Comparison of ENCODE assay signal across 1 cellular context in the genomic region with DNA sequence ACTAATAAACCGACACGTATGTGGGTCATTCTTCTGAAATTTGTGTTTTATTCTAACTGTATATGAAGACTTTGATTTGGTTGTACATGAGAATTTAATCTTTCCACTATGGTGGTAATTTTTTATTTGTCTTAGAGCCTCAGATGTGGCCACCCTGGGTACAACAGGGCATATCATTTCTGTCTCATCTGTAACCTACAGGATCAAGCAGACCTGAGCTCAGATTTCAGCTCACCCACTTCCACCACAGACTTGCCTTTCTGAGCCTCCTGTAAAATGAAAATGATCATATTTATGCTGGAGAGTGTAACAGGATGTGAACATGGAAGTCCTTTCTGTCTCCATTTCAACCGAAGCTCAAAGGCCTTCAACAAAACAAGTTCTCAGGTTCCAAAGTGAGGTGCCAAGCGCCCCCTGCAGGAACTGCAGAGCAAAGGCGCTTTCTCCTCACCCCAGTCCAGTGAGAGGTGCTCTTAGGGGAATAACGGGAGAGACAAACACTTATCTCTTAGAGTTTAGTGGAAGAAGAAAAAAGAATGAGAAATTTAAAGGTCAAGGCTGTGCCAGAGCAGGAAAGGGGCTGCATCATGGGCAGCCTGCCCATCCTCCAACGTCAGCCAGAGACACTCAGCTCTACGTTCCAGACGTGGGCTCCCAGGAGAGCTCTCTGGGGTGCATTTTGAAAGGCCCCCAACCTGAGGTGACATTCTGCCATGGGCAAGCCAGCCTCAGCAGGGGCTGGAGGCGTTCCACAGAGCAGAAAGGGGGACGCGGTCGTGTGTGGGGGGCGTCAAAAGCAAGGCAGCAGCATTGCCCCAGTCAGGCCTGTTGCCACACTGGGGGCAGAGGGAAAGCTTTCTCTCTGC.
A peak's percentile ranks its signal among the peaks of the same experiment; 100 is the strongest.
TF ChIP-seq lines count a peak whose summit lies in the region.

No MANE protein-coding gene starts in this region.

TF ChIP-seq in HepG2, 621 proteins besides CTCF, POLR2A, EP300 and RAD21 (continued from another document):
- TF ChIP-seq, protein P1, sequence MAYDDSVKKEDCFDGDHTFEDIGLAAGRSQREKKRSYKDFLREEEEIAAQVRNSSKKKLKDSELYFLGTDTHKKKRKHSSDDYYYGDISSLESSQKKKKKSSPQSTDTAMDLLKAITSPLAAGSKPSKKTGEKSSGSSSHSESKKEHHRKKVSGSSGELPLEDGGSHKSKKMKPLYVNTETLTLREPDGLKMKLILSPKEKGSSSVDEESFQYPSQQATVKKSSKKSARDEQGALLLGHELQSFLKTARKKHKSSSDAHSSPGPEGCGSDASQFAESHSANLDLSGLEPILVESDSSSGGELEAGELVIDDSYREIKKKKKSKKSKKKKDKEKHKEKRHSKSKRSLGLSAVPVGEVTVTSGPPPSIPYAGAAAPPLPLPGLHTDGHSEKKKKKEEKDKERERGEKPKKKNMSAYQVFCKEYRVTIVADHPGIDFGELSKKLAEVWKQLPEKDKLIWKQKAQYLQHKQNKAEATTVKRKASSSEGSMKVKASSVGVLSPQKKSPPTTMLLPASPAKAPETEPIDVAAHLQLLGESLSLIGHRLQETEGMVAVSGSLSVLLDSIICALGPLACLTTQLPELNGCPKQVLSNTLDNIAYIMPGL (CRISPR knock-in tag; IDR thresholded peaks at IDR 0.05; ENCODE audit: borderline replicate concordance in 1 of 2, low read depth in 1 of 2), result peak; percentile 59 to 85; a peak in 3 of 4 replicates
- TF ChIP-seq ZNF501 (CRISPR knock-in tag; IDR thresholded peaks at IDR 0.05) (0 out of 2 replicates have a peak, but pooled peaks have one; percentile 36), BORCS8-MEF2B (CRISPR knock-in tag; IDR thresholded peaks at IDR 0.05) (no peak), ZNF75D (CRISPR knock-in tag; IDR thresholded peaks at IDR 0.05; ENCODE audit: borderline replicate concordance) (no peak), ZNF230 (CRISPR knock-in tag; IDR thresholded peaks at IDR 0.05) (0 out of 2 replicates have a peak, but pooled peaks have one; percentile 38), SIX4 (CRISPR knock-in tag; IDR thresholded peaks at IDR 0.05) (0 out of 2 replicates have a peak, but pooled peaks have one; percentile 31), ZNF556 (CRISPR knock-in tag; IDR thresholded peaks at IDR 0.05; ENCODE audit: borderline replicate concordance) (0 out of 2 replicates have a peak, but pooled peaks have one; percentile 23), ZNF572 (CRISPR knock-in tag; IDR thresholded peaks at IDR 0.05) (peak; percentile 23; the same call in 1 of the 2 replicates), GMEB1 (CRISPR knock-in tag; IDR thresholded peaks at IDR 0.05; ENCODE audit: borderline replicate concordance) (no peak)
